ENCODE assay signal across 31 cellular contexts in the genomic region with DNA sequence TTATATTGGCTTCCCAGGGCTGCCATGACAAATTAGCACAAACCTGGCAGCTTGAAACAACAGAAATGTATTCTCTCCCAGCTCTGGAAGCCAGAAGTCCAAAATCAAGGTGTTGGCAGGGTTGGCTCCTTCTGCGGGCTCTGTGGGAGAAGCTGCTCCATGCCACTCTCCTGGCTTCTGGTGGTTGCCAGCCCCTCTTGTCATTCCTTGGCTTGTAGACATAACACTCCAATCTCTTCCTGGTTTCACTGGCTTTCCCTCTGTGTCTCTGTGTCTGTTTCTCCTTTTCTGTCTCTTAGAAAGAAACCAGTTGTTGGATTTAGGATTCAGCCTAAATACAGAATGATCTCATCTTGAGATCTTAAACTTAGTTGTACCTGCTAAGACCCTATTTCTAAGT.
DNase-seq lines count a peak whose midpoint lies in the region; ATAC-seq, FAIRE-seq and TF ChIP-seq lines count a peak whose summit lies in the region.
"Had no signal": no experiment of that assay in that cellular context is flagged by ENCODE, and none has a peak within 500 bp of the region (broad histone marks: within the 10 kb centered on the region; RNA-seq: fewer than 3 reads in every experiment).

No MANE protein-coding gene starts in this region.

- TF ChIP-seq POLR2A in H54 (IDR thresholded peaks at IDR 0.05; ENCODE audit: low read depth, low read length), result no peak
- TF ChIP-seq POLR2A in thyroid gland (IDR thresholded peaks at IDR 0.05), result no peak

- 55 to 71% methylated on average over 1 of the region's 1 CpG for WGBS in heart right ventricle, 2 donors
- WGBS in smooth muscle cell (ENCODE audit: low lambda C conversion rate), result 100% methylated on average over 1 of the region's 1 CpG
- 83 to 88% methylated on average over 1 of the region's 1 CpG for WGBS in thyroid gland, 2 donors

- H3K4me1 ChIP-seq in PC-3 (ENCODE audit: insufficient read depth, low read length) (peaks cover 14% of the 10 kb centered on the region), heart right ventricle (peaks cover 0 to 21% (median 4%) of the 10 kb centered on the region in 9 donors), smooth muscle cell (ENCODE audit: low read depth) (peaks cover 14% of the 10 kb centered on the region), thyroid gland (peaks cover 0 to 7% of the 10 kb centered on the region in 2 donors)

- no peak for FAIRE-seq in H54 (lab: Jason Lieb, UNC)
- FAIRE-seq: bronchial epithelial cell, colon, D721Med, endothelial cell of umbilical vein, HTR-8/SVneo, islet of Langerhans, K562 had no signal

- H3K27me3 ChIP-seq in PC-3 (ENCODE audit: low read length) (no peaks in the 10 kb centered on the region), heart right ventricle (no peaks in the 10 kb centered on the region), smooth muscle cell (ENCODE audit: low read depth) (no peaks in the 10 kb centered on the region), thyroid gland (no peaks in the 10 kb centered on the region)

- TF ChIP-seq CTCF in PC-3 (conservative IDR thresholded peaks at IDR 0.05; ENCODE audit: low read depth, low read length), result no peak
- TF ChIP-seq CTCF in heart right ventricle (IDR thresholded peaks at IDR 0.05), result no peak
- no peak for TF ChIP-seq CTCF in smooth muscle cell (IDR thresholded peaks at IDR 0.05; ENCODE audit: borderline replicate concordance, insufficient read depth, poor library complexity, severe bottlenecking)
- TF ChIP-seq CTCF in thyroid gland (IDR thresholded peaks at IDR 0.05), result no peak

- H3K36me3 ChIP-seq in PC-3 (ENCODE audit: low read depth, low read length) (no peaks in the 10 kb centered on the region), heart right ventricle (no peaks in the 10 kb centered on the region), smooth muscle cell (ENCODE audit: low read depth) (no peaks in the 10 kb centered on the region), thyroid gland (no peaks in the 10 kb centered on the region)
- H3K36me3 ChIP-seq: lower lobe of right lung had no signal

- H3K9ac ChIP-seq in PC-3 (ENCODE audit: low read length) (no peak overlapping the region), smooth muscle cell (ENCODE audit: low read depth) (no peak overlapping the region)

- H3K79me2 ChIP-seq in PC-3 (ENCODE audit: low read length), result no peaks in the 10 kb centered on the region
- no peaks in the 10 kb centered on the region for H3K79me2 ChIP-seq in smooth muscle cell (ENCODE audit: low read depth)

- BruUV-seq in PC-3 (replicated peaks; lab: Mats Ljungman, UMichigan), result no TSS peak

- no peaks in the 10 kb centered on the region for H3K9me2 ChIP-seq in PC-3 (replicated peaks; ENCODE audit: low read length)

- H3K27ac ChIP-seq in PC-3 (ENCODE audit: low read length) (no peak overlapping the region), heart right ventricle (peak overlapping the region in 2 of 10 donors; percentile 12 to 31), smooth muscle cell (ENCODE audit: low read depth) (peak overlapping the region; percentile 81), thyroid gland (no peak overlapping the region)
- H3K27ac ChIP-seq: lower lobe of right lung had no signal

- CTCF ChIA-PET in PC-3 (lab: Charles Lee), result no interaction called here

- DNase-seq in NCI-H748 treated with DMSO at 0.1 percent for 48 hours (lab: John Stamatoyannopoulos, UW) (peak; percentile 1), NCI-H748 (lab: John Stamatoyannopoulos, UW; ENCODE audit: unreplicated experiment) (no peak), PC-3 (no peak), heart right ventricle (no peak), smooth muscle cell (lab: John Stamatoyannopoulos, UW; ENCODE audit: unreplicated experiment) (no peak), H54 (ENCODE audit: insufficient read length, low spot score) (no peak), thyroid gland (no peak)
- DNase-seq: 8988T; activated CD4-positive, alpha-beta T cell treated with anti-CD3 and anti-CD28 coated beads for 4 hours; activated naive CD4-positive, alpha-beta T cell treated with anti-CD3 and anti-CD28 coated beads, Interleukin-2, amount 50 U/mL, for 16 hours; AML-193; CD4-positive, CD25-positive, alpha-beta regulatory T cell; lower lobe of right lung; MM.1S; mucosa of descending colon; NCI-H2081 treated with DMSO at 0.1 percent for 48 hours; NCI-H2227 treated with DMSO at 0.1 percent for 48 hours; NCI-H526; SW 1271 had no signal

- H2AFZ ChIP-seq in PC-3 (ENCODE audit: low read length) (no peak overlapping the region), smooth muscle cell (ENCODE audit: low read depth) (no peak overlapping the region)
- H2AFZ ChIP-seq: GM23338 had no signal

- no peaks in the 10 kb centered on the region for H3K9me3 ChIP-seq in PC-3 (ENCODE audit: low read length)
- no peaks in the 10 kb centered on the region for H3K9me3 ChIP-seq in heart right ventricle
- H3K9me3 ChIP-seq in smooth muscle cell (replicated peaks; ENCODE audit: low read depth), result no peaks in the 10 kb centered on the region
- H3K9me3 ChIP-seq in thyroid gland, result no peaks in the 10 kb centered on the region
- H3K9me3 ChIP-seq: lower lobe of right lung, mucosa of descending colon had no signal

- no peaks in the 10 kb centered on the region for H3F3A ChIP-seq in PC-3 (ENCODE audit: low read length, unreplicated experiment)
- H3F3A ChIP-seq in smooth muscle cell (ENCODE audit: low read depth), result peaks cover 5% of the 10 kb centered on the region

- intact Hi-C loops in PC-3 (cut with micrococcal nuclease) (no loop called here), heart right ventricle (cut with DNase I) (no loop called here), thyroid gland (cut with DNase I) (no loop called here)

- no peak for ATAC-seq in PC-3
- ATAC-seq in heart right ventricle, result peak in 5 of 8 donors; percentile 43 to 59 (median 53)
- no peak for ATAC-seq in HG02973 (IDR thresholded peaks at IDR 0.05; ENCODE audit: unreplicated experiment)
- ATAC-seq: activated T-helper 17 cell treated with anti-CD3 and anti-CD28 coated beads, Interleukin-2, amount 50 U/mL, for 72 hours; GM23338; K562; mucosa of descending colon; Panc1; stimulated activated effector memory CD8-positive, alpha-beta T cell treated with anti-CD3 and anti-CD28 coated beads, Interleukin-12 subunit alpha, Interleukin-12 subunit beta, amount 100 ng/mL, for 72 hours had no signal

- no peak overlapping the region for H3K4me3 ChIP-seq in PC-3 (ENCODE audit: low read length)
- H3K4me3 ChIP-seq in heart right ventricle, result no peak overlapping the region
- no peak overlapping the region for H3K4me3 ChIP-seq in smooth muscle cell
- H3K4me3 ChIP-seq in thyroid gland (replicated peaks in 1 of 3), result no peak overlapping the region
- H3K4me3 ChIP-seq: GM23338, K562, lower lobe of right lung, mucosa of descending colon had no signal

- POLR2A ChIA-PET in PC-3 (lab: Charles Lee; ENCODE audit: unreplicated experiment), result no interaction called here

- H3K4me2 ChIP-seq in PC-3 (ENCODE audit: low read length) (peak overlapping the region; percentile 4), smooth muscle cell (peak overlapping the region; percentile 13)
- H3K4me2 ChIP-seq: GM23338 had no signal

- H4K20me1 ChIP-seq in PC-3 (ENCODE audit: low read length), result no peaks in the 10 kb centered on the region
- H4K20me1 ChIP-seq in smooth muscle cell (ENCODE audit: low read depth), result no peaks in the 10 kb centered on the region

Comparison
In these comparisons a context has a peak if more than half of its experiments do, and no peak if none do; other contexts are left out.
1. ATAC-seq: peak in heart right ventricle (5 of 8); none in PC-3 (single experiment) and HG02973 (single experiment).